In the genomic region with DNA sequence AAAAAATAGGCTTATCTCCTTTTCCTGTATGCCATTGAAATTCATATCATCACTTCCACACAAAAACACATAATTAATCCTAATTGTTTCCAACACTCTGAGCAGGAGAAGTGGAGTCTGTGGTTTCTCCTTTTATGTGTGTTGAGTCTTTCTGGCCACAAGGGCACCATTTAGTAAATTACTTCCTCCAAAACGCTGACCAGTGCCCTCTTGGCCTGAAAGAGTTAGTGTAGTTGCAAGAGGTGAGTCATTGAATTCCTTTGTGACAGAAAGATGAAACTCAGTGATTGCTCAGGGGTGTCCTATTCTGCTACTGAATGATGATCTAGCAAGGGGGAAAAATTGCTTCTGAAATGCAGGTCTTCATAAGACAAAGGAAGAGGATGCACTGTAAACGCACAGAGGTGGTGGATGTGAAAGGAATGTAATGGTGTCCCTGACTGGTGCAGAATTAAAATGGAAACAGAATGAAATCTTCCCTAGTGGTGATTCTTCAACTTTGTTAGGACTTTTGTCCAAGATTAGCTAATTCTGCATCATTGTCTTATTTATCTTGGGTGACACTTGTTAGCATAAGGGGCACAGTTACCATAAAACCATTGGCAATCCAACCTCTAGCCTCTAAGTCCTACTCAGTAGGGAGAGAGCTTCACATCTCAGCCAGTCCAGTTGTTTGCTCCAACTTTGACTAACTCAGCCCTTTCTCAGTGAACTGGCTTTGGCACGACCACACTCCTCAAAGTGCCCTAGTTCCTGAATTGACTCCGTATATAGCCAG, we compare ENCODE assay signal across 9 cellular contexts.
DNase-seq lines count a peak whose midpoint lies in the region; ATAC-seq, FAIRE-seq and TF ChIP-seq lines count a peak whose summit lies in the region.
"Had no signal": no experiment of that assay in that cellular context is flagged by ENCODE, and none has a peak within 500 bp of the region (broad histone marks: within the 10 kb centered on the region; RNA-seq: fewer than 3 reads in every experiment).

No MANE protein-coding gene starts in this region.

- POLR2A ChIA-PET in Caco-2 (lab: Charles Lee), result no interaction called here
- POLR2A ChIA-PET in K562 (lab: Yijun Ruan, JAX), result no interaction called here
- POLR2A ChIA-PET in activated CD4-positive, alpha-beta T cell treated with anti-CD3 and anti-CD28 coated beads, Interleukin-2, amount 10 ng/mL, durations not matched to agents 7 days and 5 days (lab: Charles Lee), result no interaction called here

- BruUV-seq in Caco-2 (replicated peaks; lab: Mats Ljungman, UMichigan), result no TSS peak
- no TSS peak for BruUV-seq in K562 (replicated peaks; lab: Mats Ljungman, UMichigan)

- H3K9me3 Mint-ChIP-seq in Caco-2 (ENCODE audit: unreplicated experiment), result peaks cover 13% of the 10 kb centered on the region
- no peaks in the 10 kb centered on the region for H3K9me3 Mint-ChIP-seq in activated CD4-positive, alpha-beta T cell treated with anti-CD3 and anti-CD28 coated beads, Interleukin-2, amount 10 ng/mL, durations not matched to agents 7 days and 5 days

- DNase-seq in Caco-2 (peak; percentile 57 to 63), LoVo (ENCODE audit: low spot score) (peak; percentile 60), K562 (ENCODE audit: extremely low read depth in 1 of 4, low spot score in 3 of 4) (peak; percentile 7 to 42 (median 19)), lung microvascular endothelial cell (ENCODE audit: low read depth in 2 of 2) (peak; percentile 63 to 90), NCI-H2227 treated with DMSO at 0.1 percent for 48 hours (lab: John Stamatoyannopoulos, UW) (no peak)
- DNase-seq in activated CD4-positive, alpha-beta T cell treated with anti-CD3 and anti-CD28 coated beads, Interleukin-2, amount 10 ng/mL, durations not matched to agents 7 days and 5 days, result no peak
- DNase-seq: NCI-H1436 treated with DMSO at 0.1 percent for 48 hours had no signal

- no peak overlapping the region for H3K4me3 Mint-ChIP-seq in Caco-2 (ENCODE audit: unreplicated experiment)
- H3K4me3 Mint-ChIP-seq in activated CD4-positive, alpha-beta T cell treated with anti-CD3 and anti-CD28 coated beads, Interleukin-2, amount 10 ng/mL, durations not matched to agents 7 days and 5 days, result no peak overlapping the region

- no peaks in the 10 kb centered on the region for H3K9me3 ChIP-seq in Caco-2
- H3K9me3 ChIP-seq in K562 (replicated peaks; ENCODE audit: control insufficient read depth, insufficient read depth, low read depth, low read length), result no peaks in the 10 kb centered on the region

- peak in 1 of 2 experiments; percentile 36; a peak in 1 of 4 replicates for TF ChIP-seq RAD21 in K562 (CRISPR knock-in tag; conservative IDR thresholded peaks at IDR 0.05 in 1 of 2, IDR thresholded peaks at IDR 0.05 in 1 of 2)

- no peaks in the 10 kb centered on the region for H3K36me3 ChIP-seq in Caco-2 (ENCODE audit: control insufficient read depth, insufficient read depth, low read length)
- no peaks in the 10 kb centered on the region for H3K36me3 ChIP-seq in K562 (ENCODE audit: control insufficient read depth, insufficient read depth, low read length)

- H3K27me3 ChIP-seq in Caco-2 (replicated peaks; ENCODE audit: control insufficient read depth, insufficient read depth, low read length) (no peaks in the 10 kb centered on the region), K562 (ENCODE audit: control insufficient read depth in 2 of 2, insufficient read depth in 2 of 2, low read length in 2 of 2) (no peaks in the 10 kb centered on the region)

- peak; percentile 44 for FAIRE-seq in K562 (lab: Jason Lieb, UNC)

- no peak for TF ChIP-seq POLR2A in K562 (conservative IDR thresholded peaks at IDR 0.05)

- no peak overlapping the region for H3K9ac ChIP-seq in K562 (ENCODE audit: insufficient read depth in 1 of 2, low read depth in 2 of 2, low read length in 2 of 2)

- H3K36me3 Mint-ChIP-seq in Caco-2 (ENCODE audit: insufficient read depth, unreplicated experiment), result no peaks in the 10 kb centered on the region
- no peaks in the 10 kb centered on the region for H3K36me3 Mint-ChIP-seq in activated CD4-positive, alpha-beta T cell treated with anti-CD3 and anti-CD28 coated beads, Interleukin-2, amount 10 ng/mL, durations not matched to agents 7 days and 5 days (ENCODE audit: low read depth)

- H4K20me1 ChIP-seq in K562 (replicated peaks; ENCODE audit: control insufficient read depth, insufficient read depth, low read length), result no peaks in the 10 kb centered on the region

- ATAC-seq in K562, result peak; percentile 78
- ATAC-seq in GM19455 (IDR thresholded peaks at IDR 0.05; ENCODE audit: unreplicated experiment), result no peak
- ATAC-seq in HG03354 (IDR thresholded peaks at IDR 0.05; ENCODE audit: poor library complexity, severe bottlenecking, unreplicated experiment), result no peak

- 16% methylated on average over 4 of the region's 4 CpGs for WGBS in K562 (ENCODE audit: insufficient coverage, low coverage, missing lambda C conversion rate)

- H3K27me3 Mint-ChIP-seq in Caco-2 (ENCODE audit: insufficient read depth, unreplicated experiment), result no peaks in the 10 kb centered on the region
- H3K27me3 Mint-ChIP-seq in activated CD4-positive, alpha-beta T cell treated with anti-CD3 and anti-CD28 coated beads, Interleukin-2, amount 10 ng/mL, durations not matched to agents 7 days and 5 days, result no peaks in the 10 kb centered on the region

- H3K4me3 ChIP-seq in Caco-2 (ENCODE audit: low read depth, low read length) (no peak overlapping the region), K562 (no peak overlapping the region)

- in situ Hi-C loops in K562 (cut with MboI), result loop anchor here (25.0 kb wide), 2 partner anchors 206 to 1844 kb away; a partner anchor contains a TSS

- intact Hi-C loops in Caco-2 (cut with micrococcal nuclease; ENCODE audit: unreplicated experiment), result loop anchor here (1.0 kb wide), 2 partner anchors 13 to 151 kb away; no protein-coding TSS in a partner anchor
- intact Hi-C loops in K562 (cut with micrococcal nuclease), result no loop called here

- CTCF ChIA-PET in Caco-2 (lab: Charles Lee), result interaction anchor here (2.1 kb wide), 1 partner anchor 151 kb away, joined by 8 read pairs; no protein-coding TSS in a partner anchor
- CTCF ChIA-PET in K562 (lab: Yijun Ruan, JAX; ENCODE audit: low intra/inter-chr PET ratio), result interaction anchor here (1.3 kb wide), 1 partner anchor 151 kb away, joined by 3 read pairs; no protein-coding TSS in a partner anchor
- CTCF ChIA-PET in activated CD4-positive, alpha-beta T cell treated with anti-CD3 and anti-CD28 coated beads, Interleukin-2, amount 10 ng/mL, durations not matched to agents 7 days and 5 days (lab: Charles Lee), result no interaction called here

- H3K27ac ChIP-seq in K562 (ENCODE audit: extremely low read depth, low read depth, low read length), result no peak overlapping the region

- no peak for TF ChIP-seq EP300 in K562 (IDR thresholded peaks at IDR 0.05; ENCODE audit: low read length)

- no peak overlapping the region for H3K4me2 ChIP-seq in K562 (ENCODE audit: insufficient read depth, low read length)

- H2AFZ ChIP-seq in K562 (ENCODE audit: low read depth, low read length), result no peak overlapping the region

- no peaks in the 10 kb centered on the region for H3K79me2 ChIP-seq in K562 (ENCODE audit: control insufficient read depth, insufficient read depth, low read length)

- H3K4me1 Mint-ChIP-seq in Caco-2 (ENCODE audit: low read depth, unreplicated experiment), result peaks cover 13% of the 10 kb centered on the region
- H3K4me1 Mint-ChIP-seq in activated CD4-positive, alpha-beta T cell treated with anti-CD3 and anti-CD28 coated beads, Interleukin-2, amount 10 ng/mL, durations not matched to agents 7 days and 5 days, result no peaks in the 10 kb centered on the region

- TF ChIP-seq CTCF in Caco-2 (IDR thresholded peaks at IDR 0.05; ENCODE audit: insufficient read depth in 1 of 2, low read depth in 1 of 2, low read length in 1 of 2, severe bottlenecking in 1 of 2, unreplicated experiment in 1 of 2), result peak; percentile 32 to 44
- peak; percentile 27 to 57 (median 49); a peak in 3 of 6 replicates for TF ChIP-seq CTCF in K562 (IDR thresholded peaks at IDR 0.05 in 2 of 3, conservative IDR thresholded peaks at IDR 0.05 in 1 of 3; ENCODE audit: insufficient read depth in 2 of 3, low read depth in 1 of 3, low read length in 3 of 3)

- H3K9me1 ChIP-seq in K562 (ENCODE audit: control insufficient read depth, insufficient read depth, low read length), result no peaks in the 10 kb centered on the region

- peak overlapping the region; percentile 75 for H3K27ac Mint-ChIP-seq in Caco-2 (ENCODE audit: unreplicated experiment)
- no peak overlapping the region for H3K27ac Mint-ChIP-seq in activated CD4-positive, alpha-beta T cell treated with anti-CD3 and anti-CD28 coated beads, Interleukin-2, amount 10 ng/mL, durations not matched to agents 7 days and 5 days

- H3K4me1 ChIP-seq in Caco-2, result peaks cover 14% of the 10 kb centered on the region
- peaks cover 0 to 3% of the 10 kb centered on the region in 2 experiments; a peak in 1 of 5 replicates for H3K4me1 ChIP-seq in K562 (replicated peaks in 1 of 2; ENCODE audit: control insufficient read depth in 2 of 2, insufficient read depth in 2 of 2, low read length in 2 of 2)

TF ChIP-seq in K562, 482 proteins besides CTCF, POLR2A, EP300 and RAD21 (continues in another document):
- TF ChIP-seq KAT2B (IDR thresholded peaks at IDR 0.05; ENCODE audit: low read depth, low read length) (no peak), SMARCA4 (IDR thresholded peaks at IDR 0.05) (0 out of 2 replicates have a peak, but pooled peaks have one; percentile 35), JUND (IDR thresholded peaks at IDR 0.05; ENCODE audit: borderline replicate concordance, low read depth, low read length) (peak; percentile 80), JUND (tag; IDR thresholded peaks at IDR 0.05; ENCODE audit: borderline replicate concordance, low read depth, low read length) (peak; percentile 85; the same call in 2 of the 3 replicates), NFE2L1 (tag; IDR thresholded peaks at IDR 0.05; ENCODE audit: borderline replicate concordance, low read depth) (no peak), MEIS2 (IDR thresholded peaks at IDR 0.05; ENCODE audit: partially characterized antibody) (peak; percentile 52), ZNF3 (CRISPR knock-in tag; IDR thresholded peaks at IDR 0.05) (no peak), TEAD4 (IDR thresholded peaks at IDR 0.05; ENCODE audit: low read length) (peak; percentile 76), TEAD4 (CRISPR knock-in tag; IDR thresholded peaks at IDR 0.05; ENCODE audit: borderline replicate concordance) (no peak), SOX6 (IDR thresholded peaks at IDR 0.05) (peak; percentile 71; the same call in 1 of the 2 replicates), CEBPG (CRISPR knock-in tag; IDR thresholded peaks at IDR 0.05) (no peak), CEBPG (tag; conservative IDR thresholded peaks at IDR 0.05 in 1 of 2, IDR thresholded peaks at IDR 0.05 in 1 of 2) (peak in 1 of 2 experiments; percentile 48; a peak in 1 of 4 replicates)

Comparison
In these comparisons a context has a peak if more than half of its experiments do, and no peak if none do; other contexts are left out.
1. DNase-seq: peak in Caco-2 (2 of 2), LoVo (single experiment), K562 (4 of 4) and lung microvascular endothelial cell (2 of 2); none in NCI-H2227 treated with DMSO at 0.1 percent for 48 hours (single experiment) and activated CD4-positive, alpha-beta T cell treated with anti-CD3 and anti-CD28 coated beads, Interleukin-2, amount 10 ng/mL, durations not matched to agents 7 days and 5 days (single experiment).